Comparison of ENCODE assay signal across 9 cellular contexts in the genomic region with DNA sequence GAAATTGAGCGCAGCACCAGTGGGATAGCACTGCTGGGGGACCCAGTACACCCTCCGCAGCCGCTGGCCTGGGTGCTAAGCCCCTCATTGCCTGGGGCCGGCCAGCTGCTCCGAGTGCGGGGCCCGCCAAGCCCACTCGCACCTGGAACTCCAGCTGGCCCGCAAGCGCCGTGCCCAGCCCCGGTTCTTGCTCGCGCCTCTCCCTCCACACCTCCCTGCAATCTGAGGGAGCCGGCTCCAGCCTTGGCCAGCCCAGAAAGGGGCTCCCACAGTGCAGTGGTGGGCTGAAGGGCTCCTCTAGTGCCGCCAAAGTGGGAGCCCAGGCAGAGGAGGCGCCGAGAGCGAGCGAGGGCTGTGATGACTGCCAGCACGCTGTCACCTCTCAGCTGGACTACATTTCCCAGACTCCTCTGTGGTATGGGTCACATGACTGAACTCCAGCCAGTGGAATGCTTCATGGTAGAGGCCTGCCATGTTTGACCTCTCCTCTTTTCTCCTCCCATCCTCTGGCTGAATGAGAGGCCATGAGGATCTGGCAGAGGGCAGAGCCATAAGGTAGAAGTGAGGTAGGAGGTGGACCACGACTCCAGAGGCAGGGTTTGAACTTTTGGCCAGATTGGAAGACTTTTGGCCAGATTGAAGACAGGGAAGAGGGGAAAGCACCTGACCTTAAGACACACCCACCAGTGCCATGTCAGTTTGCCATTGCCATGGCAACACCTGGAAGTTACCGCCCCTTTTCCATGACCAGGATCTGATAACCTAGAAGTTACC. TPM values are rescaled to one million over a fixed set of nuclear protein-coding genes. Genes with fewer than 3 reads are reported as not detected.
A peak's percentile ranks its signal among the peaks of the same experiment; 100 is the strongest.
DNase-seq lines count a peak whose midpoint lies in the region; ATAC-seq, FAIRE-seq and TF ChIP-seq lines count a peak whose summit lies in the region.
"Had no signal": no experiment of that assay in that cellular context is flagged by ENCODE, and none has a peak within 500 bp of the region (broad histone marks: within the 10 kb centered on the region; RNA-seq: fewer than 3 reads in every experiment).

No MANE protein-coding gene starts in this region.

- FAIRE-seq in HTR-8/SVneo (lab: Jason Lieb, UNC): no peak

- H3K4me1 Mint-ChIP-seq in activated naive CD4-positive, alpha-beta T cell treated with anti-CD3 and anti-CD28 coated beads, Interleukin-2, amount 10 ng/mL, durations not matched to agents 7 days and 5 days: peaks cover 2% of the 10 kb centered on the region
- H3K4me1 Mint-ChIP-seq in endodermal cell: no peaks in the 10 kb centered on the region

- H3K9me3 ChIP-seq in OCI-LY7 (ENCODE audit: low read length) (no peaks in the 10 kb centered on the region; the same call in 1 of the 2 replicates), endodermal cell (ENCODE audit: control insufficient read depth, low read length) (peaks cover 8% of the 10 kb centered on the region), testis (no peaks in the 10 kb centered on the region)
- H3K9me3 ChIP-seq: heart left ventricle had no signal

- 91 to 93% methylated on average over 7 to 23 of the region's 23 CpGs for WGBS in endodermal cell (ENCODE audit: insufficient coverage in 1 of 2, insufficient read length in 1 of 2), 2 experiments
- WGBS in testis, 2 donors: 59 to 88% methylated on average over 8 to 20 of the region's 23 CpGs

- BruUV-seq in OCI-LY7 (replicated peaks; lab: Mats Ljungman, UMichigan): no TSS peak

- POLR2A ChIA-PET in OCI-LY7 (lab: Charles Lee): no interaction called here

- CTCF ChIA-PET in activated naive CD4-positive, alpha-beta T cell treated with anti-CD3 and anti-CD28 coated beads, Interleukin-2, amount 10 ng/mL, durations not matched to agents 7 days and 5 days (lab: Charles Lee): no interaction called here
- CTCF ChIA-PET in OCI-LY7 (lab: Charles Lee; ENCODE audit: unreplicated experiment): interaction anchor here (0.5 kb wide), 1 partner anchor 19 kb away, joined by 4 read pairs; no protein-coding TSS in a partner anchor

- no peak overlapping the region for H3K9ac ChIP-seq in endodermal cell (ENCODE audit: extremely low read depth, low read length, poor library complexity, severe bottlenecking)

- H3K27ac ChIP-seq in OCI-LY7 (ENCODE audit: low read depth, low read length, poor library complexity, severe bottlenecking): no peak overlapping the region
- no peak overlapping the region for H3K27ac ChIP-seq in endodermal cell (ENCODE audit: low read depth, low read length)
- no peak overlapping the region for H3K27ac ChIP-seq in testis
- H3K27ac ChIP-seq: heart left ventricle had no signal

- no peak for TF ChIP-seq CTCF in OCI-LY7 (conservative IDR thresholded peaks at IDR 0.05; ENCODE audit: low read length)
- no peak for TF ChIP-seq CTCF in endodermal cell (conservative IDR thresholded peaks at IDR 0.05)
- TF ChIP-seq CTCF in testis (IDR thresholded peaks at IDR 0.05): no peak

- peaks cover 1% of the 10 kb centered on the region for H3K36me3 Mint-ChIP-seq in activated naive CD4-positive, alpha-beta T cell treated with anti-CD3 and anti-CD28 coated beads, Interleukin-2, amount 10 ng/mL, durations not matched to agents 7 days and 5 days
- no peaks in the 10 kb centered on the region for H3K36me3 Mint-ChIP-seq in endodermal cell (ENCODE audit: low read depth)

- no peak for TF ChIP-seq POLR2A in testis (IDR thresholded peaks at IDR 0.05)

- no peaks in the 10 kb centered on the region for H3K9me3 Mint-ChIP-seq in activated naive CD4-positive, alpha-beta T cell treated with anti-CD3 and anti-CD28 coated beads, Interleukin-2, amount 10 ng/mL, durations not matched to agents 7 days and 5 days
- H3K9me3 Mint-ChIP-seq in endodermal cell: peaks cover 6% of the 10 kb centered on the region

- no peak for ATAC-seq in HG03342 (IDR thresholded peaks at IDR 0.05; ENCODE audit: unreplicated experiment)

- H3K36me3 ChIP-seq in OCI-LY7 (ENCODE audit: insufficient read depth, low read length) (no peaks in the 10 kb centered on the region), endodermal cell (ENCODE audit: control insufficient read depth, insufficient read depth, low read length) (no peaks in the 10 kb centered on the region), testis (ENCODE audit: low read depth, missing control alignments) (no peaks in the 10 kb centered on the region)
- H3K36me3 ChIP-seq: heart left ventricle had no signal

- H3K4me3 ChIP-seq in OCI-LY7 (ENCODE audit: low read depth, low read length, poor library complexity, severe bottlenecking) (no peak overlapping the region), endodermal cell (ENCODE audit: low read length) (no peak overlapping the region), testis (peak overlapping the region in 1 of 2 donors; percentile 9)
- H3K4me3 ChIP-seq: heart left ventricle had no signal

- H3K4me1 ChIP-seq in OCI-LY7 (ENCODE audit: insufficient read depth, low read length, poor library complexity, severe bottlenecking) (peaks cover 5% of the 10 kb centered on the region), endodermal cell (ENCODE audit: control insufficient read depth, insufficient read depth, low read length) (no peaks in the 10 kb centered on the region), testis (peaks cover 25% of the 10 kb centered on the region)

- peak overlapping the region; percentile 88 for H2AFZ ChIP-seq in OCI-LY7 (ENCODE audit: low read length)

- H3K79me2 ChIP-seq in OCI-LY7 (ENCODE audit: insufficient read depth, low read depth, low read length): no peaks in the 10 kb centered on the region

- no peak overlapping the region for H3K4me2 ChIP-seq in OCI-LY7 (ENCODE audit: low read length)

- no peaks in the 10 kb centered on the region for H3K27me3 ChIP-seq in endodermal cell (ENCODE audit: control insufficient read depth, insufficient read depth, low read length, poor library complexity, severe bottlenecking)
- no peaks in the 10 kb centered on the region for H3K27me3 ChIP-seq in testis

- intact Hi-C loops in OCI-LY7 (cut with micrococcal nuclease; ENCODE audit: unreplicated experiment) (no loop called here), testis (cut with DNase I; ENCODE audit: low total_unique reads) (no loop called here)

- H3K27me3 Mint-ChIP-seq in activated naive CD4-positive, alpha-beta T cell treated with anti-CD3 and anti-CD28 coated beads, Interleukin-2, amount 10 ng/mL, durations not matched to agents 7 days and 5 days: peaks cover 30% of the 10 kb centered on the region
- no peaks in the 10 kb centered on the region for H3K27me3 Mint-ChIP-seq in endodermal cell (ENCODE audit: insufficient read depth)

- H3K9me2 ChIP-seq in OCI-LY7 (ENCODE audit: insufficient read depth, low read length): no peaks in the 10 kb centered on the region

- no peak overlapping the region for H3K4me3 Mint-ChIP-seq in activated naive CD4-positive, alpha-beta T cell treated with anti-CD3 and anti-CD28 coated beads, Interleukin-2, amount 10 ng/mL, durations not matched to agents 7 days and 5 days
- H3K4me3 Mint-ChIP-seq in endodermal cell: no peak overlapping the region

- no peaks in the 10 kb centered on the region for H4K20me1 ChIP-seq in OCI-LY7 (ENCODE audit: insufficient read depth, low read length)

- peak; percentile 31 for DNase-seq in activated naive CD4-positive, alpha-beta T cell treated with anti-CD3 and anti-CD28 coated beads, Interleukin-2, amount 10 ng/mL, durations not matched to agents 7 days and 5 days
- DNase-seq in activated naive CD4-positive, alpha-beta T cell treated with anti-CD3 and anti-CD28 coated beads, Interleukin-2, amount 50 U/mL, for 16 hours: no peak
- DNase-seq in OCI-LY7 (ENCODE audit: low spot score) (peak; percentile 57), endodermal cell (peak; percentile 76), testis (peak; percentile 72), HTR-8/SVneo (ENCODE audit: insufficient read length, low spot score) (no peak), H4 (ENCODE audit: low spot score) (no peak)
- DNase-seq: heart left ventricle had no signal

- H3K27ac Mint-ChIP-seq in activated naive CD4-positive, alpha-beta T cell treated with anti-CD3 and anti-CD28 coated beads, Interleukin-2, amount 10 ng/mL, durations not matched to agents 7 days and 5 days: no peak overlapping the region
- peak overlapping the region; percentile 57 for H3K27ac Mint-ChIP-seq in endodermal cell

RNA-seq across cellular contexts. Expression of a gene that starts 6.2 kb away (rescaled TPM):
- total RNA-seq in OCI-LY7 (2014; rRNA removed; shearing (Covaris generic)): not detected in 2 replicates
- total RNA-seq in OCI-LY7 (2022) (not detected in 2 replicates), endodermal cell (not detected), testis (not detected)
- not detected for polyA plus RNA-seq in endodermal cell (2013, experiment 1 of 2)
- polyA plus RNA-seq in endodermal cell (2013, experiment 2 of 2): not detected
- not detected for polyA plus RNA-seq in testis (ENCODE audit: insufficient read depth, low read depth, low replicate concordance)
- not detected in 2 replicates for total RNA-seq in H4 (2014; rRNA removed; shearing (Covaris generic))
- total RNA-seq: heart left ventricle had no signal
- polyA plus RNA-seq: heart left ventricle had no signal

RNA-seq across cellular contexts. Expression of a gene that starts 38.4 kb away (rescaled TPM):
- total RNA-seq in OCI-LY7 (2014; rRNA removed; shearing (Covaris generic)): not detected in 2 replicates
- total RNA-seq in OCI-LY7 (2022): not detected in 2 replicates
- total RNA-seq in endodermal cell: 1 to 10 TPM; 3.7 to 4.7 TPM
- 1.9 TPM for polyA plus RNA-seq in endodermal cell (2013, experiment 1 of 2)
- 1.5 TPM for polyA plus RNA-seq in endodermal cell (2013, experiment 2 of 2)
- 10 to 100 TPM in 1 of 2 donors, 1 to 10 TPM in 1; 10.0 to 12.2 TPM for total RNA-seq in testis
- 21.1 TPM for polyA plus RNA-seq in testis (ENCODE audit: insufficient read depth, low read depth, low replicate concordance)
- total RNA-seq in H4 (2014; rRNA removed; shearing (Covaris generic)): not detected in 2 replicates

Comparison
In these comparisons a context has a peak if more than half of its experiments do, and no peak if none do; other contexts are left out.
1. DNase-seq: peak in activated naive CD4-positive, alpha-beta T cell treated with anti-CD3 and anti-CD28 coated beads, Interleukin-2, amount 10 ng/mL, durations not matched to agents 7 days and 5 days (single experiment), OCI-LY7 (single experiment), endodermal cell (single experiment) and testis (single experiment); none in activated naive CD4-positive, alpha-beta T cell treated with anti-CD3 and anti-CD28 coated beads, Interleukin-2, amount 50 U/mL, for 16 hours (single experiment), HTR-8/SVneo (single experiment) and H4 (single experiment).